Comparison of ENCODE assay signal across 28 cellular contexts in genomic region chr11:91303754-91304153, GRCh38.
"Had no signal": no experiment of that assay in that cellular context is flagged by ENCODE, and none has a peak within 500 bp of the region (broad histone marks: within the 10 kb centered on the region; RNA-seq: fewer than 3 reads in every experiment).

No MANE protein-coding gene starts in this region.

- H3K36me3 ChIP-seq: left lung, lower lobe of right lung, pancreas, prostate gland, tibial nerve, uterus had no signal

- H3K4me1 ChIP-seq: left lung, lower lobe of right lung, pancreas, prostate gland, tibial nerve, uterus had no signal

- ATAC-seq: left colon; left lung; lower lobe of right lung; naive thymus-derived CD8-positive, alpha-beta T cell; pancreas; right cardiac atrium; sciatic nerve; stimulated activated memory B cell treated with anti-CD40 and anti-IgM and Interleukin-4, amounts not matched to agents 10 μg/mL and 1 μg/mL and 100 μg/mL, for 72 hours; stimulated activated naive CD8-positive, alpha-beta T cell treated with anti-CD3 and anti-CD28 coated beads, Interleukin-15, amount 100 ng/mL, for 72 hours had no signal

- H3K27ac ChIP-seq: left lung, lower lobe of right lung, pancreas, prostate gland, tibial nerve, uterus had no signal

- H3K4me2 ChIP-seq: smooth muscle cell had no signal

- H3K27me3 ChIP-seq: left lung, pancreas, tibial nerve, uterus had no signal

- H3K4me3 ChIP-seq: left lung, lower lobe of right lung, pancreas, prostate gland, smooth muscle cell, tibial nerve, uterus had no signal

- DNase-seq: hippocampal formation; immature natural killer cell; kidney; left colon; left lung; lower lobe of right lung; mammary epithelial cell; mesenchymal stem cell; naive thymus-derived CD8-positive, alpha-beta T cell; nucleus accumbens; pancreas; posterior cingulate gyrus; retina; right cardiac atrium; stimulated activated CD4-positive, alpha-beta T cell treated with anti-CD3 and anti-CD28 coated beads, Interleukin-1b, Interleukin-23, amount 100 ng/mL, for 48 hours; stimulated activated CD4-positive, alpha-beta T cell treated with anti-CD3 and anti-CD28 coated beads, Interleukin-2, amount 100 ng/mL, for 48 hours; stimulated activated CD4-positive, alpha-beta T cell treated with anti-CD3 and anti-CD28 coated beads, Interleukin-4, amount 100 ng/mL, for 4 hours; stimulated activated CD8-positive, alpha-beta memory T cell treated with anti-CD3 and anti-CD28 coated beads, Interleukin-4, amount 100 ng/mL, for 48 hours; stimulated activated naive CD4-positive, alpha-beta T cell treated with Interleukin-2 at 50 U/mL for 16 hours; stimulated activated naive CD8-positive, alpha-beta T cell treated with anti-CD3 and anti-CD28 coated beads, Interleukin-15, amount 100 ng/mL, for 72 hours; substantia nigra; uterus had no signal

- FAIRE-seq: islet of Langerhans, kidney, pancreas had no signal

- H3K9me3 ChIP-seq: left lung, lower lobe of right lung, pancreas, prostate gland, tibial nerve, uterus had no signal
